28 cellular contexts compared by ENCODE assay signal in the genomic region with DNA sequence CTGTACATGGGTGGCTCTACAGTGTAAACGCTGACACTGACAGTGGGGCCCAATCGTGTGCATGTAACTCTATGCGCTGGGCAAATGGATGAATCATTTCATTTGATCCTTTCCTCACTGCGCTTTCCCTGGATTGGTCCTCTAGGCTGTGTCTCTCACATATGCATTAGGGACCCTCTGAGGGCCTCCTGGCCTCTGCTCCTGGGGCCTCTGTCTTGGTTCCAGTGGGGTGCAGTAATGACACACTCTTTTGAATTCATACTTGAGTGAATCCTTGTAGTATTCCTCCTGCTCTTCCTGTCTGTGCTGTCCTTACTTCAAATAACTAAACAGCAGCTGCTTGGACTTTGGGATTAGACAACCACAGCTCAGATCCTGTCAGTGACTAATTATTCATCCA.
DNase-seq lines count a peak whose midpoint lies in the region; TF ChIP-seq lines count a peak whose summit lies in the region.
"Had no signal": no experiment of that assay in that cellular context is flagged by ENCODE, and none has a peak within 500 bp of the region (broad histone marks: within the 10 kb centered on the region; RNA-seq: fewer than 3 reads in every experiment).

No MANE protein-coding gene starts in this region.

- H4K8ac ChIP-seq in neuronal stem cell (ENCODE audit: low read depth, low read length), result no peak overlapping the region

- H3K9ac ChIP-seq in colonic mucosa (ENCODE audit: low read depth in 2 of 2, low read length in 2 of 2) (no peak overlapping the region), neuronal stem cell (ENCODE audit: low read depth, low read length, poor library complexity) (no peak overlapping the region)

- H2AFZ ChIP-seq in neuronal stem cell (ENCODE audit: low read length), result peak overlapping the region; percentile 67

- H3K27me3 ChIP-seq in colonic mucosa (no peaks in the 10 kb centered on the region), neuronal stem cell (ENCODE audit: control insufficient read depth in 3 of 3, insufficient read depth in 3 of 3, low read depth in 1 of 3, low read length in 3 of 3) (no peaks in the 10 kb centered on the region)
- H3K27me3 ChIP-seq: neutrophil had no signal

- H3K23ac ChIP-seq in neuronal stem cell (ENCODE audit: low read depth, low read length, poor library complexity), result no peak overlapping the region

- intact Hi-C loops in colonic mucosa (cut with DNase I), result no loop called here

- H4K91ac ChIP-seq in neuronal stem cell (ENCODE audit: low read depth, low read length, poor library complexity), result no peak overlapping the region

- H2BK5ac ChIP-seq in neuronal stem cell (ENCODE audit: low read length), result no peak overlapping the region

- H3K4me1 Mint-ChIP-seq in activated naive CD4-positive, alpha-beta T cell treated with anti-CD3 and anti-CD28 coated beads, Interleukin-2, amount 10 ng/mL, durations not matched to agents 7 days and 5 days, result peaks cover 20% of the 10 kb centered on the region

- no peak overlapping the region for H3K4me2 ChIP-seq in neuronal stem cell (ENCODE audit: insufficient read depth, low read length, poor library complexity, severe bottlenecking)

- H3K4me3 Mint-ChIP-seq in activated naive CD4-positive, alpha-beta T cell treated with anti-CD3 and anti-CD28 coated beads, Interleukin-2, amount 10 ng/mL, durations not matched to agents 7 days and 5 days, result no peak overlapping the region
- H3K4me3 Mint-ChIP-seq: activated T-helper 1 cell treated with anti-CD3 and anti-CD28 coated beads, Interleukin-12 subunit alpha, Interleukin-12 subunit beta, Interleukin-2, Interleukin-4 antibody, amounts not matched to agents 30 ng/mL and 10 ng/mL and 1 ng/mL, durations not matched to agents 14 hours and 24 hours and 36 hours; CD8-positive, alpha-beta memory T cell; dendritic cell treated with granulocyte-macrophage colony-stimulating factor and Interleukin-4, amounts not matched to agents 40 ng/mL and 50 ng/mL, for 4 days; T-helper 1 cell treated with Interleukin-12 subunit alpha and Interleukin-12 subunit beta and Interleukin-4 antibody, amounts not matched to agents 30 μg/mL and 1 μg/mL, for 36 hours; type B pancreatic cell had no signal

- H3K9me3 Mint-ChIP-seq in activated naive CD4-positive, alpha-beta T cell treated with anti-CD3 and anti-CD28 coated beads, Interleukin-2, amount 10 ng/mL, durations not matched to agents 7 days and 5 days, result no peaks in the 10 kb centered on the region
- H3K9me3 Mint-ChIP-seq: CD8-positive, alpha-beta memory T cell; dendritic cell treated with granulocyte-macrophage colony-stimulating factor and Interleukin-4, amounts not matched to agents 40 ng/mL and 50 ng/mL, for 4 days; T-helper 1 cell treated with Interleukin-12 subunit alpha and Interleukin-12 subunit beta and Interleukin-4 antibody, amounts not matched to agents 30 μg/mL and 1 μg/mL, for 36 hours; type B pancreatic cell had no signal

- H2AK5ac ChIP-seq in neuronal stem cell (ENCODE audit: low read depth, low read length), result no peak overlapping the region

- H3K18ac ChIP-seq in neuronal stem cell (ENCODE audit: low read length), result no peak overlapping the region

- no peak overlapping the region for H2BK120ac ChIP-seq in neuronal stem cell (ENCODE audit: low read depth, low read length)

- CTCF ChIA-PET in activated naive CD4-positive, alpha-beta T cell treated with anti-CD3 and anti-CD28 coated beads, Interleukin-2, amount 10 ng/mL, durations not matched to agents 7 days and 5 days (lab: Charles Lee), result no interaction called here

- H3K4me1 ChIP-seq in colonic mucosa (no peaks in the 10 kb centered on the region), neuronal stem cell (ENCODE audit: control insufficient read depth in 2 of 2, insufficient read depth in 1 of 2, low read depth in 1 of 2, low read length in 2 of 2) (peaks cover 0 to 23% of the 10 kb centered on the region in 2 donors)
- H3K4me1 ChIP-seq: psoas muscle had no signal

- H3K4ac ChIP-seq in neuronal stem cell (ENCODE audit: low read length), result no peak overlapping the region

- WGBS in neuronal stem cell (ENCODE audit: extremely low coverage in 2 of 2, insufficient read length in 2 of 2, insufficient replicate concordance in 1 of 2), 2 donors, result no CpG with 5 or more reads among the region's 4 CpGs

- H3K79me1 ChIP-seq in neuronal stem cell (ENCODE audit: low read depth, low read length), result no peaks in the 10 kb centered on the region

- H3K36me3 ChIP-seq in colonic mucosa (no peaks in the 10 kb centered on the region), neuronal stem cell (replicated peaks in 1 of 2; ENCODE audit: control insufficient read depth in 2 of 2, insufficient read depth in 2 of 2, low read length in 2 of 2) (no peaks in the 10 kb centered on the region)
- H3K36me3 ChIP-seq: lower lobe of right lung, neutrophil had no signal

- H2BK15ac ChIP-seq in neuronal stem cell (ENCODE audit: low read length), result no peak overlapping the region

- TF ChIP-seq CTCF in colonic mucosa (IDR thresholded peaks at IDR 0.05), result no peak

- H3K36me3 Mint-ChIP-seq in activated naive CD4-positive, alpha-beta T cell treated with anti-CD3 and anti-CD28 coated beads, Interleukin-2, amount 10 ng/mL, durations not matched to agents 7 days and 5 days, result peaks cover 1% of the 10 kb centered on the region
- H3K36me3 Mint-ChIP-seq: CD8-positive, alpha-beta memory T cell; type B pancreatic cell had no signal

- no peak overlapping the region for H3K14ac ChIP-seq in neuronal stem cell (ENCODE audit: low read length)

- H3K4me3 ChIP-seq in colonic mucosa (no peak overlapping the region), neuronal stem cell (ENCODE audit: low read length in 2 of 2) (no peak overlapping the region)
- H3K4me3 ChIP-seq: GM12878, lower lobe of right lung, psoas muscle had no signal

- H3K27me3 Mint-ChIP-seq in activated naive CD4-positive, alpha-beta T cell treated with anti-CD3 and anti-CD28 coated beads, Interleukin-2, amount 10 ng/mL, durations not matched to agents 7 days and 5 days, result peaks cover 13% of the 10 kb centered on the region
- H3K27me3 Mint-ChIP-seq: dendritic cell treated with granulocyte-macrophage colony-stimulating factor and Interleukin-4, amounts not matched to agents 40 ng/mL and 50 ng/mL, for 4 days; type B pancreatic cell had no signal

- H3K9me3 ChIP-seq in colonic mucosa (no peaks in the 10 kb centered on the region), neuronal stem cell (replicated peaks in 1 of 2; ENCODE audit: control insufficient read depth in 2 of 2, insufficient read depth in 1 of 2, low read depth in 1 of 2, low read length in 2 of 2) (no peaks in the 10 kb centered on the region)
- H3K9me3 ChIP-seq: lower lobe of right lung, neutrophil, psoas muscle had no signal

- no peak overlapping the region for H3K27ac Mint-ChIP-seq in activated naive CD4-positive, alpha-beta T cell treated with anti-CD3 and anti-CD28 coated beads, Interleukin-2, amount 10 ng/mL, durations not matched to agents 7 days and 5 days
- H3K27ac Mint-ChIP-seq: activated T-helper 1 cell treated with anti-CD3 and anti-CD28 coated beads, Interleukin-12 subunit alpha, Interleukin-12 subunit beta, Interleukin-2, Interleukin-4 antibody, amounts not matched to agents 30 ng/mL and 10 ng/mL and 1 ng/mL, durations not matched to agents 14 hours and 24 hours and 36 hours; T-helper 1 cell treated with Interleukin-12 subunit alpha and Interleukin-12 subunit beta and Interleukin-4 antibody, amounts not matched to agents 30 μg/mL and 1 μg/mL, for 36 hours; type B pancreatic cell had no signal

- H2BK12ac ChIP-seq in neuronal stem cell (ENCODE audit: low read length), result no peak overlapping the region

- no peak overlapping the region for H3K27ac ChIP-seq in colonic mucosa
- H3K27ac ChIP-seq in neuronal stem cell (replicated peaks; ENCODE audit: low read length), result no peak overlapping the region
- H3K27ac ChIP-seq: 22Rv1, lower lobe of right lung, neutrophil, psoas muscle had no signal

- DNase-seq in DMS53 (lab: John Stamatoyannopoulos, UW) (peak; percentile 20), DMS53 treated with DMSO at 0.1 percent for 48 hours (lab: John Stamatoyannopoulos, UW; ENCODE audit: unreplicated experiment) (no peak), M059J (ENCODE audit: low read depth) (peak; percentile 33), colonic mucosa (peak; percentile 12), neuronal stem cell (ENCODE audit: low spot score) (no peak), RKO (ENCODE audit: low spot score) (no peak)
- no peak for DNase-seq in stimulated activated naive CD4-positive, alpha-beta T cell treated with Interleukin-2 at 50 U/mL for 16 hours (lab: John Stamatoyannopoulos, UW)
- DNase-seq in activated naive CD4-positive, alpha-beta T cell treated with anti-CD3 and anti-CD28 coated beads, Interleukin-2, amount 10 ng/mL, durations not matched to agents 7 days and 5 days, result no peak
- DNase-seq: activated CD4-positive, alpha-beta T cell treated with anti-CD3 and anti-CD28 coated beads for 4 hours; activated naive CD4-positive, alpha-beta T cell treated with anti-CD3 and anti-CD28 coated beads, Interleukin-2, amount 50 U/mL, for 16 hours; anterior cingulate cortex; CD8-positive, alpha-beta memory T cell; DMS153; H7; lower lobe of right lung; NCI-H1048; NCI-H2029; NCI-H2227 treated with DMSO at 0.1 percent for 48 hours; NCI-H774; psoas muscle; SIG-M5 had no signal

Comparison
In these comparisons a context has a peak if more than half of its experiments do, and no peak if none do; other contexts are left out.
1. DNase-seq: peak in DMS53 (single experiment), M059J (single experiment) and colonic mucosa (single experiment); none in DMS53 treated with DMSO at 0.1 percent for 48 hours (single experiment), neuronal stem cell (single experiment), stimulated activated naive CD4-positive, alpha-beta T cell treated with Interleukin-2 at 50 U/mL for 16 hours (single experiment), activated naive CD4-positive, alpha-beta T cell treated with anti-CD3 and anti-CD28 coated beads, Interleukin-2, amount 10 ng/mL, durations not matched to agents 7 days and 5 days (single experiment) and RKO (single experiment).